24 cellular contexts compared by ENCODE assay signal in genomic region chr7:96189129-96189815, GRCh38.
DNase-seq lines count a peak whose midpoint lies in the region; ATAC-seq and TF ChIP-seq lines count a peak whose summit lies in the region.
"Had no signal": no experiment of that assay in that cellular context is flagged by ENCODE, and none has a peak within 500 bp of the region (broad histone marks: within the 10 kb centered on the region; RNA-seq: fewer than 3 reads in every experiment).

No MANE protein-coding gene starts in this region.

- no peak overlapping the region for H3K9ac ChIP-seq in SK-N-SH

- peaks cover 65% of the 10 kb centered on the region for H3K36me3 Mint-ChIP-seq in nephron progenitor cell (ENCODE audit: low read depth)

- no peak for ATAC-seq in upper lobe of right lung
- ATAC-seq: stimulated activated naive CD8-positive, alpha-beta T cell treated with anti-CD3 and anti-CD28 coated beads, Interleukin-15, Interleukin-2, amounts not matched to agents 100 U/mL and 50 U/mL, for 24 hours had no signal

- intact Hi-C loops in upper lobe of right lung (cut with DNase I) = no loop called here

- DNase-seq in NCI-H748 (lab: John Stamatoyannopoulos, UW; ENCODE audit: unreplicated experiment) (peak; percentile 32), NCI-H748 treated with DMSO at 0.1 percent for 48 hours (lab: John Stamatoyannopoulos, UW) (no peak), fibroblast of the aortic adventitia (ENCODE audit: low read depth) (peak; percentile 59), nephron progenitor cell (no peak), upper lobe of right lung (no peak), NK-92 (lab: John Stamatoyannopoulos, UW; ENCODE audit: unreplicated experiment) (no peak), SK-N-SH (no peak)
- DNase-seq in activated naive CD4-positive, alpha-beta T cell treated with anti-CD3 and anti-CD28 coated beads, Interleukin-2, amount 50 U/mL, for 16 hours = no peak
- DNase-seq: activated CD4-positive, CD25-positive, alpha-beta regulatory T cell treated with anti-CD3 and anti-CD28 coated beads, Interleukin-2, amount 50 U/mL, for 72 hours; activated CD8-positive, alpha-beta memory T cell treated with anti-CD3 and anti-CD28 coated beads for 24 hours; activated naive CD4-positive, alpha-beta T cell treated with Interleukin-2 at 50 U/mL for 16 hours; activated T-cell treated with anti-CD3 and anti-CD28 coated beads, Interleukin-2, amount 50 U/mL, for 24 hours; DND-41; foreskin melanocyte; NCI-H2107; NCI-H510A treated with DMSO at 0.1 percent for 48 hours; Right ventricle myocardium superior; stimulated activated CD4-positive, alpha-beta T cell treated with anti-CD3 and anti-CD28 coated beads, Interleukin-12 subunit alpha, Interleukin-12 subunit beta, amount 100 ng/mL, for 4 hours; stimulated activated CD4-positive, alpha-beta T cell treated with anti-CD3 and anti-CD28 coated beads, Interleukin-4, amount 100 ng/mL, for 4 hours; stimulated activated naive CD8-positive, alpha-beta T cell treated with anti-CD3 and anti-CD28 coated beads, Interleukin-15, Interleukin-2, amounts not matched to agents 100 U/mL and 50 U/mL, for 24 hours; upper lobe of left lung had no signal

- H3K4me3 Mint-ChIP-seq in nephron progenitor cell = no peak overlapping the region
- H3K4me3 Mint-ChIP-seq: activated T-cell treated with anti-CD3 and anti-CD28 coated beads, Interleukin-2, amount 50 U/mL, for 24 hours; B cell had no signal

- H3K4me1 ChIP-seq in upper lobe of right lung = peaks cover 4% of the 10 kb centered on the region
- no peaks in the 10 kb centered on the region for H3K4me1 ChIP-seq in SK-N-SH (ENCODE audit: control insufficient read depth in 1 of 2, insufficient read depth in 2 of 2, low read depth in 1 of 2, low read length in 1 of 2)
- H3K4me1 ChIP-seq: upper lobe of left lung had no signal

- peaks cover 29% of the 10 kb centered on the region for H3K4me1 Mint-ChIP-seq in nephron progenitor cell
- H3K4me1 Mint-ChIP-seq: B cell had no signal

- peak overlapping the region; percentile 11 for H3K27ac ChIP-seq in upper lobe of right lung
- no peak overlapping the region for H3K27ac ChIP-seq in SK-N-SH (ENCODE audit: low read depth in 2 of 2, low read length in 1 of 2)
- H3K27ac ChIP-seq: cardiac muscle cell, upper lobe of left lung had no signal

- H3K4me3 ChIP-seq in fibroblast of the aortic adventitia (ENCODE audit: low read depth, low read length) (no peak overlapping the region), upper lobe of right lung (no peak overlapping the region), SK-N-SH (ENCODE audit: low read depth in 2 of 2, low read length in 1 of 2) (no peak overlapping the region)
- H3K4me3 ChIP-seq: cardiac muscle cell, lung, upper lobe of left lung had no signal

- TF ChIP-seq RAD21 in SK-N-SH (IDR thresholded peaks at IDR 0.05; ENCODE audit: low read length) = no peak

- WGBS in SK-N-SH (ENCODE audit: low lambda C conversion rate) = 72% methylated on average over 4 of the region's 4 CpGs

- no peak overlapping the region for H2AFZ ChIP-seq in SK-N-SH (ENCODE audit: low read depth)

- H3K27ac Mint-ChIP-seq in nephron progenitor cell = peak overlapping the region; percentile 12
- H3K27ac Mint-ChIP-seq: activated T-cell treated with anti-CD3 and anti-CD28 coated beads, Interleukin-2, amount 50 U/mL, for 24 hours; B cell had no signal

- POLR2A ChIA-PET in SK-N-SH (lab: Yijun Ruan, JAX) = no interaction called here

- H3K79me2 ChIP-seq in SK-N-SH (ENCODE audit: insufficient read depth) = no peaks in the 10 kb centered on the region

- H3K36me3 ChIP-seq in upper lobe of right lung (peaks cover 49% of the 10 kb centered on the region), SK-N-SH (replicated peaks in 1 of 2; ENCODE audit: control insufficient read depth in 1 of 2, insufficient read depth in 2 of 2, low read length in 1 of 2) (peaks cover 47 to 49% of the 10 kb centered on the region in 2 experiments)

- CTCF ChIA-PET in SK-N-SH (lab: Yijun Ruan, JAX) = interaction anchor here (1.2 to 1.6 kb wide), 2 partner anchors 10 to 114 kb away, joined by 3 to 5 read pairs; no protein-coding TSS in a partner anchor

- TF ChIP-seq EP300 in SK-N-SH (IDR thresholded peaks at IDR 0.05; ENCODE audit: borderline replicate concordance in 1 of 2, low read depth in 1 of 2, low read length in 1 of 2) = no peak

- H3K27me3 ChIP-seq in upper lobe of right lung (no peaks in the 10 kb centered on the region), SK-N-SH (ENCODE audit: insufficient read depth) (no peaks in the 10 kb centered on the region)
- H3K27me3 ChIP-seq: cardiac muscle cell, upper lobe of left lung had no signal

- H4K20me1 ChIP-seq in SK-N-SH (ENCODE audit: insufficient read depth) = no peaks in the 10 kb centered on the region

- H3K27me3 Mint-ChIP-seq in nephron progenitor cell (ENCODE audit: low read depth, poor library complexity) = no peaks in the 10 kb centered on the region
- H3K27me3 Mint-ChIP-seq: activated T-cell treated with anti-CD3 and anti-CD28 coated beads, Interleukin-2, amount 50 U/mL, for 24 hours; B cell had no signal

- no peak overlapping the region for H3K4me2 ChIP-seq in SK-N-SH

- no peaks in the 10 kb centered on the region for H3K9me2 ChIP-seq in SK-N-SH

- H3K9me3 Mint-ChIP-seq in nephron progenitor cell = no peaks in the 10 kb centered on the region
- H3K9me3 Mint-ChIP-seq: activated T-cell treated with anti-CD3 and anti-CD28 coated beads, Interleukin-2, amount 50 U/mL, for 24 hours had no signal

- peaks cover 3% of the 10 kb centered on the region for H3F3A ChIP-seq in SK-N-SH (replicated peaks; ENCODE audit: insufficient read depth)

- no peaks in the 10 kb centered on the region for H3K9me3 ChIP-seq in upper lobe of right lung
- H3K9me3 ChIP-seq in SK-N-SH = no peaks in the 10 kb centered on the region
- H3K9me3 ChIP-seq: upper lobe of left lung had no signal

- TF ChIP-seq CTCF in fibroblast of the aortic adventitia (IDR thresholded peaks at IDR 0.05; ENCODE audit: insufficient read depth, low read length) = no peak
- no peak for TF ChIP-seq CTCF in nephron progenitor cell (IDR thresholded peaks at IDR 0.05)
- no peak for TF ChIP-seq CTCF in upper lobe of right lung (IDR thresholded peaks at IDR 0.05)
- TF ChIP-seq CTCF in SK-N-SH (IDR thresholded peaks at IDR 0.05) = no peak

TF ChIP-seq in SK-N-SH, 30 proteins besides CTCF, POLR2A, EP300 and RAD21 (continues in another document):
- TF ChIP-seq NFIC (IDR thresholded peaks at IDR 0.05; ENCODE audit: borderline replicate concordance) = no peak
- TF ChIP-seq TCF12 (IDR thresholded peaks at IDR 0.05) = no peak
- no peak for TF ChIP-seq TEAD4 (IDR thresholded peaks at IDR 0.05; ENCODE audit: borderline replicate concordance, insufficient read depth)
- TF ChIP-seq FOSL2 (IDR thresholded peaks at IDR 0.05; ENCODE audit: borderline replicate concordance, low read depth) = no peak
- TF ChIP-seq MEF2A (IDR thresholded peaks at IDR 0.05; ENCODE audit: borderline replicate concordance, low read depth) = no peak
- TF ChIP-seq MAX (IDR thresholded peaks at IDR 0.05; ENCODE audit: low read depth) = no peak
- no peak for TF ChIP-seq GABPA (IDR thresholded peaks at IDR 0.05; ENCODE audit: low read depth)
- TF ChIP-seq RFX5 (IDR thresholded peaks at IDR 0.05; ENCODE audit: low read length) = no peak
- no peak for TF ChIP-seq MXI1 (IDR thresholded peaks at IDR 0.05; ENCODE audit: low read depth, low read length)
- no peak for TF ChIP-seq IRF3 (IDR thresholded peaks at IDR 0.05; ENCODE audit: low read depth, low read length)
- TF ChIP-seq RXRA (IDR thresholded peaks at IDR 0.05; ENCODE audit: borderline replicate concordance, low read depth) = no peak
- TF ChIP-seq REST (IDR thresholded peaks at IDR 0.05; ENCODE audit: low read depth, low read length) = no peak
- TF ChIP-seq RCOR1 (IDR thresholded peaks at IDR 0.05; ENCODE audit: low read length) = no peak

Comparison
In these comparisons a context has a peak if more than half of its experiments do, and no peak if none do; other contexts are left out.
1. DNase-seq: peak in NCI-H748 (single experiment) and fibroblast of the aortic adventitia (single experiment); none in NCI-H748 treated with DMSO at 0.1 percent for 48 hours (single experiment), nephron progenitor cell (single experiment), upper lobe of right lung (single experiment), NK-92 (single experiment), activated naive CD4-positive, alpha-beta T cell treated with anti-CD3 and anti-CD28 coated beads, Interleukin-2, amount 50 U/mL, for 16 hours (single experiment) and SK-N-SH (single experiment).